In genomic region chr17:44004761-44005526, GRCh38 we compare ENCODE assay signal across 1 cellular context.
TF ChIP-seq lines count a peak whose summit lies in the region.

No MANE protein-coding gene starts in this region.

TF ChIP-seq in H1, 55 proteins besides CTCF, POLR2A, EP300 and RAD21 (continued from another document):
- TF ChIP-seq ASH2L (IDR thresholded peaks at IDR 0.05; ENCODE audit: low read length): peak; percentile 53
- TF ChIP-seq ATF3 (IDR thresholded peaks at IDR 0.05; ENCODE audit: insufficient read depth, low read depth, low read length): no peak
- TF ChIP-seq EZH2 (IDR thresholded peaks at IDR 0.05; ENCODE audit: low read depth, low read length, severe bottlenecking): peak; percentile 36
- TF ChIP-seq KDM4A (IDR thresholded peaks at IDR 0.05; ENCODE audit: low read depth, low read length, severe bottlenecking): peak; percentile 58
